ENCODE assay signal across 18 cellular contexts in the genomic region with DNA sequence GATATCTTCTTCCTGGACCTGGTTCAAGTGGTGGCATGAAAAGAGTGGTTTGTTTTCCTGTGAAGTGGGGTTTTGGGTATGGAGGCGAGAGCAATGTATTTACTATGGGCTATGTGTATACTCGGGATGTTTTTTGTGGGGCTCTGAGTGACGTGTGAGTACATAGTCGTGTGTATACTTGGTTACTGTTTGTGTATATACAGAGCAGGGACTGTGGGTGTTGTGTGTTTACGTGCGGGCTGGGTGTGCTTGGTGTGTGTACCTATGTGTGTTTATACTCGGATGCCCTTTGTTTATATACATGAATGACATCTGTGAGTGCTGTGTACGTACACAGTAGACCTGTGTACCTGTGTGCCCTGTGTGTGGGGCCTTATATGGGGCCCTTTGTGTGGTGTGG. TPM values are rescaled to one million over a fixed set of nuclear protein-coding genes. Genes with fewer than 3 reads are reported as not detected.
A peak's percentile ranks its signal among the peaks of the same experiment; 100 is the strongest.
DNase-seq lines count a peak whose midpoint lies in the region; ATAC-seq and TF ChIP-seq lines count a peak whose summit lies in the region.
"Had no signal": no experiment of that assay in that cellular context is flagged by ENCODE, and none has a peak within 500 bp of the region (broad histone marks: within the 10 kb centered on the region; RNA-seq: fewer than 3 reads in every experiment).

No MANE protein-coding gene starts in this region.

- TF ChIP-seq CTCF in Caco-2 (IDR thresholded peaks at IDR 0.05; ENCODE audit: insufficient read depth in 1 of 2, low read depth in 1 of 2, low read length in 1 of 2, severe bottlenecking in 1 of 2, unreplicated experiment in 1 of 2) = no peak
- no peak for TF ChIP-seq CTCF in PC-9 (conservative IDR thresholded peaks at IDR 0.05)
- TF ChIP-seq CTCF in hepatocyte (IDR thresholded peaks at IDR 0.05; ENCODE audit: poor library complexity) = no peak
- no peak for TF ChIP-seq CTCF in neural progenitor cell (IDR thresholded peaks at IDR 0.05)
- no peak for TF ChIP-seq CTCF in testis (IDR thresholded peaks at IDR 0.05)

- no peak for TF ChIP-seq POLR2A in testis (IDR thresholded peaks at IDR 0.05)

- H3K36me3 Mint-ChIP-seq in Caco-2 (ENCODE audit: insufficient read depth, unreplicated experiment) (peaks cover 31% of the 10 kb centered on the region), neural progenitor cell (peaks cover 9% of the 10 kb centered on the region)
- H3K36me3 Mint-ChIP-seq: naive thymus-derived CD8-positive, alpha-beta T cell had no signal

- CTCF ChIA-PET in Caco-2 (lab: Charles Lee) = no interaction called here
- CTCF ChIA-PET in PC-9 (lab: Charles Lee) = no interaction called here

- DNase-seq in Caco-2 (no peak), PC-9 (no peak), hepatocyte (ENCODE audit: low spot score) (no peak), neural progenitor cell (ENCODE audit: low spot score) (no peak), NCI-H1694 treated with DMSO at 0.1 percent for 48 hours (lab: John Stamatoyannopoulos, UW) (no peak), testis (no peak)
- DNase-seq in stimulated activated CD8-positive, alpha-beta memory T cell treated with anti-CD3 and anti-CD28 coated beads, Interleukin-4, amount 100 ng/mL, for 48 hours = no peak
- DNase-seq: activated CD8-positive, alpha-beta T cell treated with anti-CD3 and anti-CD28 coated beads, Interleukin-2, amount 10 ng/mL, durations not matched to agents 7 days and 5 days; anterior cingulate cortex; cortex of kidney; left cardiac atrium; naive thymus-derived CD8-positive, alpha-beta T cell; NCI-H1105; NCI-H226 had no signal

- POLR2A ChIA-PET in Caco-2 (lab: Charles Lee) (no interaction called here), PC-9 (lab: Charles Lee; ENCODE audit: unreplicated experiment) (no interaction called here)

- H3F3A ChIP-seq in PC-9 (ENCODE audit: insufficient read depth, low read depth) (peaks cover 69% of the 10 kb centered on the region), neural progenitor cell (ENCODE audit: low read depth) (peaks cover 33% of the 10 kb centered on the region)

- peak overlapping the region; percentile 44 for H3K4me2 ChIP-seq in PC-9
- peak overlapping the region; percentile 78 for H3K4me2 ChIP-seq in hepatocyte
- peak overlapping the region; percentile 72 for H3K4me2 ChIP-seq in neural progenitor cell

- no peaks in the 10 kb centered on the region for H3K36me3 ChIP-seq in Caco-2 (ENCODE audit: control insufficient read depth, insufficient read depth, low read length)
- H3K36me3 ChIP-seq in PC-9 (ENCODE audit: low read depth) = peaks cover 21% of the 10 kb centered on the region; the same call in 1 of the 2 replicates
- no peaks in the 10 kb centered on the region for H3K36me3 ChIP-seq in hepatocyte (replicated peaks; ENCODE audit: insufficient read depth, low read depth)
- H3K36me3 ChIP-seq in neural progenitor cell = no peaks in the 10 kb centered on the region
- H3K36me3 ChIP-seq in testis (ENCODE audit: low read depth, missing control alignments) = no peaks in the 10 kb centered on the region
- H3K36me3 ChIP-seq: right atrium auricular region had no signal

- H4K20me1 ChIP-seq in PC-9 (ENCODE audit: insufficient read depth) = peaks cover 23% of the 10 kb centered on the region
- H4K20me1 ChIP-seq in hepatocyte (ENCODE audit: insufficient read depth, poor library complexity, severe bottlenecking) = peaks cover 18% of the 10 kb centered on the region
- peaks cover 67% of the 10 kb centered on the region for H4K20me1 ChIP-seq in neural progenitor cell (ENCODE audit: low read depth)

- H3K27me3 Mint-ChIP-seq in Caco-2 (ENCODE audit: insufficient read depth, unreplicated experiment) = no peaks in the 10 kb centered on the region
- no peaks in the 10 kb centered on the region for H3K27me3 Mint-ChIP-seq in neural progenitor cell (ENCODE audit: insufficient read depth, low read depth)
- H3K27me3 Mint-ChIP-seq: naive thymus-derived CD8-positive, alpha-beta T cell had no signal

- H3K9me3 ChIP-seq in Caco-2 (no peaks in the 10 kb centered on the region), PC-9 (ENCODE audit: insufficient read depth, low read depth) (no peaks in the 10 kb centered on the region), hepatocyte (ENCODE audit: low read depth) (no peaks in the 10 kb centered on the region), neural progenitor cell (ENCODE audit: low read depth) (no peaks in the 10 kb centered on the region), testis (no peaks in the 10 kb centered on the region)
- H3K9me3 ChIP-seq: right atrium auricular region, tibial nerve had no signal

- BruUV-seq in Caco-2 (replicated peaks; lab: Mats Ljungman, UMichigan) (no TSS peak), PC-9 (replicated peaks; lab: Mats Ljungman, UMichigan) (no TSS peak)

- H3K9me2 ChIP-seq in PC-9 (ENCODE audit: insufficient read depth) = no peaks in the 10 kb centered on the region
- no peaks in the 10 kb centered on the region for H3K9me2 ChIP-seq in hepatocyte (replicated peaks; ENCODE audit: insufficient read depth)

- H3K9me3 Mint-ChIP-seq in Caco-2 (ENCODE audit: unreplicated experiment) (no peaks in the 10 kb centered on the region), neural progenitor cell (no peaks in the 10 kb centered on the region)
- H3K9me3 Mint-ChIP-seq: activated T-helper 2 cell treated with anti-CD3 and anti-CD28 coated beads, Interferon-gamma antibody, Interleukin-2, Interleukin-4, amounts not matched to agents 10 μg/mL and 5 μg/mL and 100 μg/mL, durations not matched to agents 14 hours and 24 hours and 36 hours; naive thymus-derived CD8-positive, alpha-beta T cell had no signal

- ATAC-seq in HG03442 (IDR thresholded peaks at IDR 0.05; ENCODE audit: unreplicated experiment) = no peak
- ATAC-seq: activated CD8-positive, alpha-beta T cell treated with anti-CD3 and anti-CD28 coated beads, Interleukin-2, amount 10 ng/mL, durations not matched to agents 7 days and 5 days; naive thymus-derived CD8-positive, alpha-beta T cell had no signal

- H3K79me2 ChIP-seq in PC-9 (ENCODE audit: low read depth) = peaks cover 81% of the 10 kb centered on the region
- H3K79me2 ChIP-seq in hepatocyte = peaks cover 64% of the 10 kb centered on the region
- peaks cover 33% of the 10 kb centered on the region for H3K79me2 ChIP-seq in neural progenitor cell (ENCODE audit: low read depth)

- H3K9ac ChIP-seq in neural progenitor cell = no peak overlapping the region

- H3K4me3 ChIP-seq in Caco-2 (ENCODE audit: low read depth, low read length) (no peak overlapping the region), PC-9 (no peak overlapping the region), hepatocyte (no peak overlapping the region), neural progenitor cell (peak overlapping the region; percentile 9), testis (no peak overlapping the region)
- H3K4me3 ChIP-seq: right atrium auricular region, tibial nerve had no signal

- WGBS in hepatocyte (ENCODE audit: low lambda C conversion rate, missing lambda C conversion rate) = 51% methylated on average over 8 of the region's 8 CpGs
- 78 to 86% methylated on average over 7 to 8 of the region's 8 CpGs for whole genome bisulfite sequencing in testis, 2 donors

- H3K27me3 ChIP-seq in Caco-2 (replicated peaks; ENCODE audit: control insufficient read depth, insufficient read depth, low read length) (no peaks in the 10 kb centered on the region), PC-9 (ENCODE audit: insufficient read depth, low read depth) (no peaks in the 10 kb centered on the region), hepatocyte (no peaks in the 10 kb centered on the region), neural progenitor cell (no peaks in the 10 kb centered on the region), testis (no peaks in the 10 kb centered on the region)
- H3K27me3 ChIP-seq: right atrium auricular region, tibial nerve had no signal

- H3K4me3 Mint-ChIP-seq in Caco-2 (ENCODE audit: unreplicated experiment) = no peak overlapping the region
- peak overlapping the region; percentile 46 for H3K4me3 Mint-ChIP-seq in neural progenitor cell
- H3K4me3 Mint-ChIP-seq: activated CD8-positive, alpha-beta T cell treated with anti-CD3 and anti-CD28 coated beads, Interleukin-2, amount 10 ng/mL, durations not matched to agents 7 days and 5 days; naive thymus-derived CD8-positive, alpha-beta T cell had no signal

- H2AFZ ChIP-seq in PC-9 (no peak overlapping the region), hepatocyte (no peak overlapping the region), neural progenitor cell (replicated peaks) (no peak overlapping the region)

- H3K27ac Mint-ChIP-seq in Caco-2 (ENCODE audit: unreplicated experiment) = peak overlapping the region; percentile 68
- peak overlapping the region; percentile 44 for H3K27ac Mint-ChIP-seq in neural progenitor cell
- H3K27ac Mint-ChIP-seq: activated CD8-positive, alpha-beta T cell treated with anti-CD3 and anti-CD28 coated beads, Interleukin-2, amount 10 ng/mL, durations not matched to agents 7 days and 5 days; activated T-helper 2 cell treated with anti-CD3 and anti-CD28 coated beads, Interferon-gamma antibody, Interleukin-2, Interleukin-4, amounts not matched to agents 10 μg/mL and 5 μg/mL and 100 μg/mL, durations not matched to agents 14 hours and 24 hours and 36 hours; naive thymus-derived CD8-positive, alpha-beta T cell had no signal

- no peaks in the 10 kb centered on the region; the same call in 1 of the 2 replicates for H3K4me1 ChIP-seq in Caco-2
- peaks cover 82% of the 10 kb centered on the region for H3K4me1 ChIP-seq in PC-9 (replicated peaks; ENCODE audit: insufficient read depth)
- H3K4me1 ChIP-seq in hepatocyte (ENCODE audit: insufficient read depth) = peaks cover 63% of the 10 kb centered on the region
- peaks cover 28% of the 10 kb centered on the region for H3K4me1 ChIP-seq in neural progenitor cell
- H3K4me1 ChIP-seq in testis = peaks cover 33% of the 10 kb centered on the region

- H3K27ac ChIP-seq in PC-9 = peak overlapping the region; percentile 52
- H3K27ac ChIP-seq in hepatocyte = peak overlapping the region; percentile 87
- no peak overlapping the region for H3K27ac ChIP-seq in neural progenitor cell
- peak overlapping the region in 1 of 2 donors; percentile 9 for H3K27ac ChIP-seq in testis
- H3K27ac ChIP-seq: right atrium auricular region had no signal

- intact Hi-C loops in Caco-2 (cut with micrococcal nuclease; ENCODE audit: unreplicated experiment) (no loop called here), PC-9 (cut with micrococcal nuclease; ENCODE audit: unreplicated experiment) (no loop called here), testis (cut with DNase I; ENCODE audit: low total_unique reads) (no loop called here)

- H3K4me1 Mint-ChIP-seq in Caco-2 (ENCODE audit: low read depth, unreplicated experiment) (peaks cover 8% of the 10 kb centered on the region), neural progenitor cell (peaks cover 45% of the 10 kb centered on the region)

RNA-seq across cellular contexts. Expression of a gene that starts 50.0 kb away (rescaled TPM):
- total RNA-seq in Caco-2 (2022) (177 and 184 TPM in 2 replicates), PC-9 (2021) (180 and 187 TPM in 2 replicates), hepatocyte (83.4 and 104 TPM in 2 replicates), neural progenitor cell (ENCODE audit: low replicate concordance) (38.2 and 61.5 TPM in 2 replicates), testis (10 to 100 TPM; 79.8 to 96.6 TPM)
- polyA plus RNA-seq in hepatocyte (140 and 150 TPM in 2 replicates), testis (ENCODE audit: insufficient read depth, low read depth, low replicate concordance) (110 TPM)

RNA-seq across cellular contexts. Expression of a gene that starts 50.3 kb away (rescaled TPM):
- total RNA-seq in Caco-2 (2022) (23.8 and 32.8 TPM in 2 replicates), PC-9 (2021) (42.4 and 47.0 TPM in 2 replicates), hepatocyte (27.1 and 41.5 TPM in 2 replicates), neural progenitor cell (ENCODE audit: low replicate concordance) (72.9 and 107 TPM in 2 replicates), testis (100 to 1,000 TPM; 120 to 133 TPM)
- polyA plus RNA-seq in hepatocyte (10.7 and 17.9 TPM in 2 replicates), testis (ENCODE audit: insufficient read depth, low read depth, low replicate concordance) (99.7 TPM)
